In the genomic region with DNA sequence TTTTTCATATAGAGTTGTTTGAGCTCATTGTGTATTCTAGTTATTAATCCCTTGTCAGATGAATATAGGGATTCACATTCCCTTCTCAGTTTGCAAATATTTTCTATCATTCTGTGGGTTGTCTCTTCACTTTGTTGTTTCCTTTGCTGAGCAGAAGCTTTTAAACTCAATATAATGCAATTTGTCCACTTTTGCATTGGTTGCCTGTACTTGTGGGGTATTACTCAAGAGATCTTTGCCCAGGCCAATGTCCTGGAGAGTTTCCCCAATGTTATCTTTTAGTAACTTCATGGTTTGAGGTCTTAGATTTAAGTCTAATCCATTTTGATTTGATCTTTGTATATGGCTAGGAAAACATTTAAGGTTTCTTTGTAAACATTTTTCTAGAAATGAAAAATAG, we compare ENCODE assay signal across 27 cellular contexts.
"Had no signal": no experiment of that assay in that cellular context is flagged by ENCODE, and none has a peak within 500 bp of the region (broad histone marks: within the 10 kb centered on the region; RNA-seq: fewer than 3 reads in every experiment).

No MANE protein-coding gene starts in this region.

- H3K36me3 ChIP-seq: thoracic aorta, uterus had no signal

- H3K4me3 ChIP-seq: stomach, suprapubic skin, testis, thoracic aorta, thyroid gland, tibial artery, tibial nerve, transverse colon, upper lobe of left lung, upper lobe of right lung, uterus, vagina had no signal

- H3K27ac ChIP-seq: stomach, suprapubic skin, testis, thoracic aorta, thyroid gland, tibial artery, tibial nerve, transverse colon, upper lobe of left lung, upper lobe of right lung, uterus, vagina had no signal

- FAIRE-seq: urothelium cell line had no signal

- DNase-seq: stimulated activated CD4-positive, alpha-beta T cell treated with anti-CD3 and anti-CD28 coated beads, Interleukin-2, amount 100 ng/mL, for 48 hours; stimulated activated CD4-positive, alpha-beta T cell treated with anti-CD3 and anti-CD28 coated beads, Interleukin-4, amount 100 ng/mL, for 1 hour; stimulated activated CD4-positive, alpha-beta T cell treated with anti-CD3 and anti-CD28 coated beads, Interleukin-4, amount 100 ng/mL, for 24 hours; stimulated activated CD4-positive, alpha-beta T cell treated with anti-CD3 and anti-CD28 coated beads, Interleukin-4, amount 100 ng/mL, for 4 hours; stimulated activated CD8-positive, alpha-beta memory T cell treated with anti-CD3 and anti-CD28 coated beads, Interleukin-4, amount 100 ng/mL, for 48 hours; stimulated activated naive B cell treated with anti-CD40 and anti-IgM and Interleukin-4, amounts not matched to agents 10 μg/mL and 1 μg/mL and 100 μg/mL, for 72 hours; stimulated activated naive CD4-positive, alpha-beta T cell; stimulated activated naive CD4-positive, alpha-beta T cell treated with Interleukin-2 at 50 U/mL for 16 hours; stimulated activated naive CD8-positive, alpha-beta T cell treated with anti-CD3 and anti-CD28 coated beads, Interleukin-15, amount 100 ng/mL, for 72 hours; stimulated activated naive CD8-positive, alpha-beta T cell treated with anti-CD3 and anti-CD28 coated beads, Interleukin-15, Interleukin-2, amounts not matched to agents 100 U/mL and 50 U/mL, for 24 hours; stomach; substantia nigra; testis; thyroid gland; tibial artery; transverse colon; trophoblast cell; upper lobe of left lung; upper lobe of right lung; uterus had no signal

- ATAC-seq: stimulated activated effector memory CD8-positive, alpha-beta T cell treated with anti-CD3 and anti-CD28 coated beads, Interleukin-12 subunit alpha, Interleukin-12 subunit beta, amount 100 ng/mL, for 72 hours; stimulated activated memory B cell treated with anti-CD40 and anti-IgM and Interleukin-4, amounts not matched to agents 10 μg/mL and 1 μg/mL and 100 μg/mL, for 72 hours; stimulated activated naive B cell treated with anti-CD40 and anti-IgM and Interleukin-4, amounts not matched to agents 10 μg/mL and 1 μg/mL and 100 μg/mL, for 72 hours; stimulated activated naive CD8-positive, alpha-beta T cell treated with anti-CD3 and anti-CD28 coated beads, Interleukin-15, amount 100 ng/mL, for 72 hours; stimulated activated naive CD8-positive, alpha-beta T cell treated with anti-CD3 and anti-CD28 coated beads, Interleukin-15, Interleukin-2, amounts not matched to agents 100 U/mL and 50 U/mL, for 24 hours; upper lobe of right lung had no signal

- H3K9me3 ChIP-seq: testis, thyroid gland, upper lobe of right lung had no signal

- H3K4me1 ChIP-seq: suprapubic skin, testis, thyroid gland, tibial artery, tibial nerve, transverse colon, upper lobe of left lung, upper lobe of right lung, uterus had no signal

- H3K27me3 ChIP-seq: stomach, suprapubic skin, testis, thyroid gland, tibial artery, tibial nerve, transverse colon, upper lobe of left lung, upper lobe of right lung, uterus, vagina had no signal
